In the genomic region with DNA sequence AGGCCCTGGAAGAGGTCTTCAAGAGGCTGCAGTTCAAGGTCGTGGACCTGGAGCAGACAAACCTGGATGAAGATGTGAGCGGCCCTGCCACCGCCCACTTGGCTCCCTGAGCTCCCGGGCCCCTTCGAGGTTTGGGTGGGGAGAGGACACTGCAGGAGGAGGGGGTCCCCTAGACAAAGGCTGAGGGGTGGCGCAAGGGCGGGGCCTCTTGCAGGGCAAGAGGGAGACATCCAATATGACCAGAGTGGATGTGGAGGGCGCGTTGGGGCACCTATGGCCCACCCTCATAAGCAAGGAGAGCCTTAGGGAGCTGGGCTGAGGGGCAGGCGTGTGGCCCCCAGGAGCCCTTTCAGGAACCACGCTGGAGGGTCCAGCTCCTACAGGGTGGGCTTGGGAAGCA, we compare ENCODE assay signal across 33 cellular contexts. TPM values are rescaled to one million over a fixed set of nuclear protein-coding genes. Genes with fewer than 3 reads are reported as not detected.
"Had no signal": no experiment of that assay in that cellular context is flagged by ENCODE, and none has a peak within 500 bp of the region (broad histone marks: within the 10 kb centered on the region; RNA-seq: fewer than 3 reads in every experiment).

No MANE protein-coding gene starts in this region.

- H3K27ac Mint-ChIP-seq: mesothelial cell of epicardium; natural killer cell treated with Interleukin-12 subunit alpha and Interleukin-12 subunit beta and Interleukin-15 and Interleukin-18, amount 100 ng/mL, for 72 hours; neural progenitor cell; stimulated activated effector memory CD8-positive, alpha-beta T cell treated with anti-CD3 and anti-CD28 coated beads, Interleukin-12 subunit alpha, Interleukin-12 subunit beta, amount 100 ng/mL, for 72 hours; type B pancreatic cell had no signal

- H3K36me3 ChIP-seq: neural progenitor cell had no signal

- H3K36me3 Mint-ChIP-seq: natural killer cell treated with Interleukin-12 subunit alpha and Interleukin-12 subunit beta and Interleukin-15 and Interleukin-18, amount 100 ng/mL, for 72 hours had no signal

- H3K9ac ChIP-seq: neural progenitor cell, parathyroid adenoma had no signal

- ATAC-seq: foreskin keratinocyte; gastroesophageal sphincter; heart left ventricle; left cardiac atrium; left lung; mucosa of descending colon; natural killer cell treated with Interleukin-12 subunit alpha and Interleukin-12 subunit beta and Interleukin-15 and Interleukin-18, amount 100 ng/mL, for 72 hours; sciatic nerve had no signal

- H3K9me3 Mint-ChIP-seq: endodermal cell; mesothelial cell of epicardium; naive B cell; natural killer cell treated with Interleukin-12 subunit alpha and Interleukin-12 subunit beta and Interleukin-15 and Interleukin-18, amount 100 ng/mL, for 72 hours; neural progenitor cell; stimulated activated effector memory CD8-positive, alpha-beta T cell treated with anti-CD3 and anti-CD28 coated beads, Interleukin-12 subunit alpha, Interleukin-12 subunit beta, amount 100 ng/mL, for 72 hours; type B pancreatic cell had no signal

- H3K27me3 ChIP-seq: dorsolateral prefrontal cortex, esophagus muscularis mucosa, foreskin keratinocyte, gastroesophageal sphincter, heart left ventricle, hepatocyte, left lung, neural progenitor cell, right atrium auricular region, stomach, thyroid gland had no signal

- H3K4me1 ChIP-seq: foreskin keratinocyte, left lung, parathyroid adenoma, prostate gland had no signal

- H3K9me3 ChIP-seq: esophagus muscularis mucosa, gastroesophageal sphincter, heart left ventricle, left lung, mucosa of descending colon, prostate gland, right atrium auricular region, stomach, thyroid gland had no signal

- H3K4me3 ChIP-seq: dorsolateral prefrontal cortex, esophagus muscularis mucosa, gastroesophageal sphincter, heart left ventricle, hepatocyte, left lung, mucosa of descending colon, neural progenitor cell, prostate gland, right atrium auricular region, smooth muscle cell, stomach, thyroid gland had no signal

- DNase-seq: cortex of kidney; effector CD4-positive, alpha-beta T cell; endodermal cell; foreskin keratinocyte; heart left ventricle; kidney; left cardiac atrium; left lung; mesenchymal stem cell; mucosa of descending colon; naive B cell; stimulated activated CD4-positive, alpha-beta T cell treated with anti-CD3 and anti-CD28 coated beads, Interleukin-12 subunit alpha, Interleukin-12 subunit beta, amount 100 ng/mL, for 4 hours; stimulated activated CD4-positive, alpha-beta T cell treated with anti-CD3 and anti-CD28 coated beads, Interleukin-1b, Interleukin-23, amount 100 ng/mL, for 48 hours; stimulated activated CD4-positive, alpha-beta T cell treated with anti-CD3 and anti-CD28 coated beads, Interleukin-4, amount 100 ng/mL, for 24 hours; stimulated activated naive CD4-positive, alpha-beta T cell treated with Interleukin-2 at 50 U/mL for 16 hours; stomach; thyroid gland had no signal

- H3K4me3 Mint-ChIP-seq: endodermal cell; mesothelial cell of epicardium; naive B cell; natural killer cell treated with Interleukin-12 subunit alpha and Interleukin-12 subunit beta and Interleukin-15 and Interleukin-18, amount 100 ng/mL, for 72 hours; neural progenitor cell; stimulated activated effector memory CD8-positive, alpha-beta T cell treated with anti-CD3 and anti-CD28 coated beads, Interleukin-12 subunit alpha, Interleukin-12 subunit beta, amount 100 ng/mL, for 72 hours; type B pancreatic cell had no signal

- H3K27ac ChIP-seq: esophagus muscularis mucosa, foreskin keratinocyte, gastroesophageal sphincter, heart left ventricle, hepatocyte, left lung, neural progenitor cell, parathyroid adenoma, prostate gland, right atrium auricular region, stomach had no signal

- H3K27me3 Mint-ChIP-seq: naive B cell; natural killer cell treated with Interleukin-12 subunit alpha and Interleukin-12 subunit beta and Interleukin-15 and Interleukin-18, amount 100 ng/mL, for 72 hours; type B pancreatic cell had no signal

- H3K4me2 ChIP-seq: hepatocyte, neural progenitor cell, smooth muscle cell had no signal

RNA-seq across cellular contexts. Expression of a gene that starts 20.2 kb away (rescaled TPM):
- total RNA-seq: epithelial cell of proximal tubule, left lung, mucosa of descending colon, osteoblast, sciatic nerve, stomach had no signal
